ENCODE assay signal across 17 cellular contexts in genomic region chr7:2452643-2453270, GRCh38. TPM values are rescaled to one million over a fixed set of nuclear protein-coding genes. Genes with fewer than 3 reads are reported as not detected.
DNase-seq lines count a peak whose midpoint lies in the region; ATAC-seq and TF ChIP-seq lines count a peak whose summit lies in the region.
"Had no signal": no experiment of that assay in that cellular context is flagged by ENCODE, and none has a peak within 500 bp of the region (broad histone marks: within the 10 kb centered on the region; RNA-seq: fewer than 3 reads in every experiment).

No MANE protein-coding gene starts in this region.

- CTCF ChIA-PET in WTC11 (lab: Charles Lee): interaction anchor here (1.0 to 7.2 kb wide), 30 partner anchors 8 to 266 kb away, joined by 3 to 288 read pairs (median 11); partner anchors contain the start of gene AMZ1

- H3K9me3 Mint-ChIP-seq in natural killer cell: no peaks in the 10 kb centered on the region
- no peaks in the 10 kb centered on the region for H3K9me3 Mint-ChIP-seq in natural killer cell treated with Interleukin-12 subunit alpha and Interleukin-12 subunit beta and Interleukin-15 and Interleukin-18, amount 100 ng/mL, for 72 hours
- H3K9me3 Mint-ChIP-seq in WTC11: no peaks in the 10 kb centered on the region
- H3K9me3 Mint-ChIP-seq in effector memory CD8-positive, alpha-beta T cell: no peaks in the 10 kb centered on the region
- H3K9me3 Mint-ChIP-seq in stimulated activated effector memory CD8-positive, alpha-beta T cell treated with anti-CD3 and anti-CD28 coated beads, Interleukin-12 subunit alpha, Interleukin-12 subunit beta, amount 100 ng/mL, for 72 hours: no peaks in the 10 kb centered on the region
- H3K9me3 Mint-ChIP-seq: CD4-positive, CD25-positive, alpha-beta regulatory T cell had no signal

- TF ChIP-seq CTCF in natural killer cell (IDR thresholded peaks at IDR 0.05) (no peak), WTC11 (IDR thresholded peaks at IDR 0.05) (no peak)

- DNase-seq in natural killer cell: no peak
- DNase-seq in natural killer cell treated with Interleukin-12 subunit alpha and Interleukin-12 subunit beta and Interleukin-15 and Interleukin-18, amount 100 ng/mL, for 72 hours (ENCODE audit: low spot score): no peak
- no peak for DNase-seq in WTC11 (ENCODE audit: low spot score)
- DNase-seq in effector memory CD8-positive, alpha-beta T cell: no peak
- DNase-seq in stimulated activated effector memory CD8-positive, alpha-beta T cell treated with anti-CD3 and anti-CD28 coated beads, Interleukin-12 subunit alpha, Interleukin-12 subunit beta, amount 100 ng/mL, for 72 hours (ENCODE audit: low spot score in 2 of 2): no peak
- DNase-seq in epidermal melanocyte (ENCODE audit: insufficient read length, low spot score): no peak
- no peak for DNase-seq in OCI-M2 (lab: John Stamatoyannopoulos, UW; ENCODE audit: unreplicated experiment)
- DNase-seq: ACHN, DMS79, HCEC 1CT, HFFc6 had no signal

- H3K27ac Mint-ChIP-seq in natural killer cell (peak overlapping the region in 1 of 2 donors; percentile 36), WTC11 (no peak overlapping the region)
- H3K27ac Mint-ChIP-seq in natural killer cell treated with Interleukin-12 subunit alpha and Interleukin-12 subunit beta and Interleukin-15 and Interleukin-18, amount 100 ng/mL, for 72 hours: no peak overlapping the region
- H3K27ac Mint-ChIP-seq in effector memory CD8-positive, alpha-beta T cell: peak overlapping the region in 1 of 2 donors; percentile 68
- H3K27ac Mint-ChIP-seq in stimulated activated effector memory CD8-positive, alpha-beta T cell treated with anti-CD3 and anti-CD28 coated beads, Interleukin-12 subunit alpha, Interleukin-12 subunit beta, amount 100 ng/mL, for 72 hours: no peak overlapping the region
- H3K27ac Mint-ChIP-seq: HFFc6, IgD-negative memory B cell had no signal

- H3K36me3 Mint-ChIP-seq in natural killer cell: no peaks in the 10 kb centered on the region
- H3K36me3 Mint-ChIP-seq in natural killer cell treated with Interleukin-12 subunit alpha and Interleukin-12 subunit beta and Interleukin-15 and Interleukin-18, amount 100 ng/mL, for 72 hours: no peaks in the 10 kb centered on the region
- H3K36me3 Mint-ChIP-seq in WTC11: no peaks in the 10 kb centered on the region
- peaks cover 6% of the 10 kb centered on the region for H3K36me3 Mint-ChIP-seq in effector memory CD8-positive, alpha-beta T cell (ENCODE audit: insufficient read depth)
- H3K36me3 Mint-ChIP-seq in stimulated activated effector memory CD8-positive, alpha-beta T cell treated with anti-CD3 and anti-CD28 coated beads, Interleukin-12 subunit alpha, Interleukin-12 subunit beta, amount 100 ng/mL, for 72 hours: no peaks in the 10 kb centered on the region

- intact Hi-C loops in natural killer cell (cut with micrococcal nuclease): loop anchor here (5.0 to 10.0 kb wide), 2 partner anchors 48 to 230 kb away; partner anchors contain the start of gene CHST12

- no peaks in the 10 kb centered on the region for H3K27me3 Mint-ChIP-seq in natural killer cell (ENCODE audit: low read depth in 2 of 2)
- H3K27me3 Mint-ChIP-seq in natural killer cell treated with Interleukin-12 subunit alpha and Interleukin-12 subunit beta and Interleukin-15 and Interleukin-18, amount 100 ng/mL, for 72 hours: no peaks in the 10 kb centered on the region
- no peaks in the 10 kb centered on the region for H3K27me3 Mint-ChIP-seq in WTC11 (ENCODE audit: low read depth)
- H3K27me3 Mint-ChIP-seq in effector memory CD8-positive, alpha-beta T cell: no peaks in the 10 kb centered on the region
- H3K27me3 Mint-ChIP-seq: IgD-negative memory B cell had no signal

- peaks cover 26 to 28% of the 10 kb centered on the region in 2 donors for H3K4me1 Mint-ChIP-seq in natural killer cell
- peaks cover 17 to 19% of the 10 kb centered on the region in 2 donors for H3K4me1 Mint-ChIP-seq in natural killer cell treated with Interleukin-12 subunit alpha and Interleukin-12 subunit beta and Interleukin-15 and Interleukin-18, amount 100 ng/mL, for 72 hours (ENCODE audit: low read depth in 2 of 2)
- H3K4me1 Mint-ChIP-seq in WTC11: peaks cover 4% of the 10 kb centered on the region
- H3K4me1 Mint-ChIP-seq in effector memory CD8-positive, alpha-beta T cell (ENCODE audit: low read depth in 2 of 2): peaks cover 11% of the 10 kb centered on the region in 2 donors
- H3K4me1 Mint-ChIP-seq in stimulated activated effector memory CD8-positive, alpha-beta T cell treated with anti-CD3 and anti-CD28 coated beads, Interleukin-12 subunit alpha, Interleukin-12 subunit beta, amount 100 ng/mL, for 72 hours: peaks cover 23% of the 10 kb centered on the region

- peak overlapping the region; percentile 71 for H3K4me3 Mint-ChIP-seq in natural killer cell
- no peak overlapping the region for H3K4me3 Mint-ChIP-seq in natural killer cell treated with Interleukin-12 subunit alpha and Interleukin-12 subunit beta and Interleukin-15 and Interleukin-18, amount 100 ng/mL, for 72 hours
- H3K4me3 Mint-ChIP-seq in WTC11: no peak overlapping the region
- H3K4me3 Mint-ChIP-seq in effector memory CD8-positive, alpha-beta T cell: peak overlapping the region; percentile 50 to 51
- H3K4me3 Mint-ChIP-seq in stimulated activated effector memory CD8-positive, alpha-beta T cell treated with anti-CD3 and anti-CD28 coated beads, Interleukin-12 subunit alpha, Interleukin-12 subunit beta, amount 100 ng/mL, for 72 hours: peak overlapping the region; percentile 69
- H3K4me3 Mint-ChIP-seq: HFFc6 had no signal

- POLR2A ChIA-PET in WTC11 (lab: Charles Lee): interaction anchor here (1.6 kb wide), 1 partner anchor 16 kb away, joined by 8 read pairs; no protein-coding TSS in a partner anchor

- ATAC-seq in natural killer cell: no peak
- ATAC-seq in natural killer cell treated with Interleukin-12 subunit alpha and Interleukin-12 subunit beta and Interleukin-15 and Interleukin-18, amount 100 ng/mL, for 72 hours: no peak
- no peak for ATAC-seq in WTC11
- ATAC-seq in effector memory CD8-positive, alpha-beta T cell (replicated peaks): no peak
- no peak for ATAC-seq in stimulated activated effector memory CD8-positive, alpha-beta T cell treated with anti-CD3 and anti-CD28 coated beads, Interleukin-12 subunit alpha, Interleukin-12 subunit beta, amount 100 ng/mL, for 72 hours
- no peak for ATAC-seq in GM21528 (IDR thresholded peaks at IDR 0.05; ENCODE audit: low FRiP score, unreplicated experiment)

TF ChIP-seq in WTC11, 78 proteins besides CTCF, POLR2A, EP300 and RAD21:
- TF ChIP-seq JUN (CRISPR knock-in tag; IDR thresholded peaks at IDR 0.05): no peak
- TF ChIP-seq ZNF121 (CRISPR knock-in tag; IDR thresholded peaks at IDR 0.05): peak; percentile 93

RNA-seq across cellular contexts. Expression of gene GRIFIN, which starts 23.4 kb away (rescaled TPM):
- not detected for total RNA-seq in natural killer cell
- not detected for total RNA-seq in natural killer cell treated with Interleukin-12 subunit alpha and Interleukin-12 subunit beta and Interleukin-15 and Interleukin-18, amount 100 ng/mL, for 72 hours
- total RNA-seq in WTC11 (2021): not detected in 3 replicates
- total RNA-seq: A172; CD4-positive, CD25-positive, alpha-beta regulatory T cell; G401; H4; HFFc6 had no signal

RNA-seq across cellular contexts. Expression of gene CHST12, which starts 49.3 kb away (rescaled TPM):
- total RNA-seq in natural killer cell (100 to 1,000 TPM; 102 to 159 (median 124) TPM), WTC11 (2021) (18.3 to 21.7 TPM (median 20.7 TPM) in 3 replicates)
- total RNA-seq in natural killer cell treated with Interleukin-12 subunit alpha and Interleukin-12 subunit beta and Interleukin-15 and Interleukin-18, amount 100 ng/mL, for 72 hours: 10 to 100 TPM; 29.6 to 31.7 TPM

Comparison
In these comparisons a context has a peak if more than half of its experiments do, and no peak if none do; other contexts are left out.
1. H3K4me3 Mint-ChIP-seq: peak in natural killer cell (single experiment), effector memory CD8-positive, alpha-beta T cell (2 of 2) and stimulated activated effector memory CD8-positive, alpha-beta T cell treated with anti-CD3 and anti-CD28 coated beads, Interleukin-12 subunit alpha, Interleukin-12 subunit beta, amount 100 ng/mL, for 72 hours (single experiment); none in natural killer cell treated with Interleukin-12 subunit alpha and Interleukin-12 subunit beta and Interleukin-15 and Interleukin-18, amount 100 ng/mL, for 72 hours (single experiment) and WTC11 (single experiment).